14 cellular contexts compared by ENCODE assay signal in genomic region chr6:45500924-45501816, GRCh38.
DNase-seq lines count a peak whose midpoint lies in the region; ATAC-seq lines count a peak whose summit lies in the region.
"Had no signal": no experiment of that assay in that cellular context is flagged by ENCODE, and none has a peak within 500 bp of the region (broad histone marks: within the 10 kb centered on the region; RNA-seq: fewer than 3 reads in every experiment).

No MANE protein-coding gene starts in this region.

- H3K9ac ChIP-seq in trophoblast cell (ENCODE audit: low read length) = no peak overlapping the region
- H3K9ac ChIP-seq: parathyroid adenoma had no signal

- no peaks in the 10 kb centered on the region for H3K79me2 ChIP-seq in trophoblast cell (ENCODE audit: control insufficient read depth, insufficient read depth, low read length, poor library complexity)
- H3K79me2 ChIP-seq: parathyroid adenoma had no signal

- no peak overlapping the region for H3K18ac ChIP-seq in trophoblast cell (ENCODE audit: low read length)

- H4K91ac ChIP-seq in trophoblast cell (ENCODE audit: low read depth, low read length) = no peak overlapping the region

- H3K4me1 ChIP-seq in trophoblast cell (ENCODE audit: control insufficient read depth in 1 of 2, insufficient read depth in 2 of 2, low read length in 2 of 2) = peaks cover 7 to 14% of the 10 kb centered on the region in 2 experiments

- H3K36me3 ChIP-seq in trophoblast cell (ENCODE audit: control insufficient read depth in 1 of 2, insufficient read depth in 2 of 2, low read length in 2 of 2) = no peaks in the 10 kb centered on the region

- no peak overlapping the region for H3K27ac ChIP-seq in trophoblast cell (ENCODE audit: low read depth, low read length)
- H3K27ac ChIP-seq: epithelial cell of prostate, parathyroid adenoma had no signal

- no peak overlapping the region for H4K12ac ChIP-seq in trophoblast cell (ENCODE audit: low read depth, low read length)

- DNase-seq in NCI-H460 (ENCODE audit: extremely low read depth, low read depth) (peak; percentile 8), dermis blood vessel endothelial cell (peak; percentile 6), trophoblast cell (peak; percentile 39 to 59), NCI-H2196 treated with DMSO at 0.1 percent for 48 hours (lab: John Stamatoyannopoulos, UW; ENCODE audit: unreplicated experiment) (no peak), NCI-H1417 treated with DMSO at 0.1 percent for 48 hours (lab: John Stamatoyannopoulos, UW) (no peak)
- DNase-seq: amniotic stem cell, DMS153, HFFc6, left cardiac atrium had no signal

- H2AK5ac ChIP-seq in trophoblast cell (ENCODE audit: low read length) = no peak overlapping the region

- no peak overlapping the region for H3K23ac ChIP-seq in trophoblast cell (ENCODE audit: low read length)

- no peaks in the 10 kb centered on the region for H3K27me3 ChIP-seq in trophoblast cell (ENCODE audit: insufficient read depth, low read length)

- H3K4ac ChIP-seq in trophoblast cell (ENCODE audit: low read depth, low read length) = no peak overlapping the region

- H3K4me3 ChIP-seq in trophoblast cell (ENCODE audit: low read depth, low read length) = no peak overlapping the region

- H2BK5ac ChIP-seq in trophoblast cell (ENCODE audit: low read depth, low read length, poor library complexity) = no peak overlapping the region

- H2BK12ac ChIP-seq in trophoblast cell (ENCODE audit: low read length) = no peak overlapping the region

- ATAC-seq in GM18868 (IDR thresholded peaks at IDR 0.05; ENCODE audit: unreplicated experiment) (peak; percentile 46), HG02870 (IDR thresholded peaks at IDR 0.05; ENCODE audit: unreplicated experiment) (no peak), GM21381 (IDR thresholded peaks at IDR 0.05; ENCODE audit: unreplicated experiment) (no peak)
- ATAC-seq: left cardiac atrium had no signal

- no peak overlapping the region for H2AFZ ChIP-seq in trophoblast cell (ENCODE audit: insufficient read depth, low read length, poor library complexity)
- H2AFZ ChIP-seq: parathyroid adenoma had no signal

- H3K4me2 ChIP-seq in trophoblast cell (ENCODE audit: low read length) = no peak overlapping the region

- no peak overlapping the region for H2BK120ac ChIP-seq in trophoblast cell (ENCODE audit: insufficient read depth, low read length, poor library complexity)

- H3K14ac ChIP-seq in trophoblast cell (ENCODE audit: low read length) = no peak overlapping the region

- whole genome bisulfite sequencing in trophoblast cell (ENCODE audit: extremely low coverage, insufficient coverage, insufficient read length) = no CpG with 5 or more reads among the region's 6 CpGs

- peaks cover 1% of the 10 kb centered on the region for H3K79me1 ChIP-seq in trophoblast cell (ENCODE audit: low read length)

- no peaks in the 10 kb centered on the region for H3K9me3 ChIP-seq in trophoblast cell (ENCODE audit: insufficient read depth, low read depth, low read length)

- no peak overlapping the region for H4K8ac ChIP-seq in trophoblast cell (ENCODE audit: low read depth, low read length)

Comparison
In these comparisons a context has a peak if more than half of its experiments do, and no peak if none do; other contexts are left out.
1. DNase-seq: peak in NCI-H460 (single experiment), dermis blood vessel endothelial cell (single experiment) and trophoblast cell (2 of 2); none in NCI-H2196 treated with DMSO at 0.1 percent for 48 hours (single experiment) and NCI-H1417 treated with DMSO at 0.1 percent for 48 hours (single experiment).